ENCODE assay signal across 10 cellular contexts in genomic region chr6:134517145-134517658, GRCh38.
DNase-seq lines count a peak whose midpoint lies in the region; ATAC-seq and TF ChIP-seq lines count a peak whose summit lies in the region.
"Had no signal": no experiment of that assay in that cellular context is flagged by ENCODE, and none has a peak within 500 bp of the region (broad histone marks: within the 10 kb centered on the region; RNA-seq: fewer than 3 reads in every experiment).

No MANE protein-coding gene starts in this region.

- CTCF ChIA-PET in IMR-90 (lab: Yijun Ruan, JAX): interaction anchor here (0.9 kb wide), 1 partner anchor 124 kb away, joined by 3 read pairs; no protein-coding TSS in a partner anchor

- H3K79me1 ChIP-seq in IMR-90 (ENCODE audit: low read depth in 1 of 2, low read length in 2 of 2): no peaks in the 10 kb centered on the region

- no peak for TF ChIP-seq CTCF in IMR-90 (conservative IDR thresholded peaks at IDR 0.05; ENCODE audit: low read depth, low read length)
- no peak for TF ChIP-seq CTCF in spleen (IDR thresholded peaks at IDR 0.05 in 8 of 11, conservative IDR thresholded peaks at IDR 0.05 in 3 of 11)

- H2AFZ ChIP-seq in IMR-90 (replicated peaks; ENCODE audit: low read length, poor library complexity): peak overlapping the region; percentile 83

- DNase-seq in A172 (ENCODE audit: low spot score) (peak; percentile 82), IMR-90 (peak; percentile 79), astrocyte of the hippocampus (ENCODE audit: low read depth, low spot score) (peak; percentile 76), spleen (peak; percentile 77), foreskin melanocyte (no peak), G401 (ENCODE audit: low spot score) (no peak), SJCRH30 (no peak)
- DNase-seq: activated B cell treated with CpG ODN at 0.5 μM for 24 hours, DND-41 had no signal

- no peak; the same call in 1 of the 2 replicates for TF ChIP-seq RAD21 in IMR-90 (IDR thresholded peaks at IDR 0.05; ENCODE audit: low read length)

- peak overlapping the region; percentile 43; the same call in 1 of the 3 replicates for H2BK15ac ChIP-seq in IMR-90 (ENCODE audit: low read depth, low read length)

- H3K4me1 ChIP-seq in IMR-90 (ENCODE audit: control insufficient read depth, insufficient read depth, low read length) (peaks cover 14% of the 10 kb centered on the region), iPS-18a (ENCODE audit: control insufficient read depth, low read depth, low read length) (peaks cover 12% of the 10 kb centered on the region), spleen (peaks cover 11 to 52% (median 26%) of the 10 kb centered on the region in 6 donors), SJCRH30 (no peaks in the 10 kb centered on the region)

- H3K14ac ChIP-seq in IMR-90 (replicated peaks; ENCODE audit: low read depth, low read length): peak overlapping the region; percentile 24; the same call in 1 of the 2 replicates

- H3K27ac ChIP-seq in IMR-90 (ENCODE audit: insufficient read depth, low read length): peak overlapping the region; percentile 50
- no peak overlapping the region for H3K27ac ChIP-seq in iPS-18a (ENCODE audit: low read length)
- peak overlapping the region in 7 of 8 donors; percentile 24 to 64 (median 39) for H3K27ac ChIP-seq in spleen
- no peak overlapping the region for H3K27ac ChIP-seq in SJCRH30

- H3K4me3 ChIP-seq in IMR-90 (ENCODE audit: insufficient read depth, low read depth, low read length) (no peak overlapping the region), iPS-18a (ENCODE audit: low read length) (peak overlapping the region; percentile 8), spleen (peak overlapping the region in 1 of 8 donors; percentile 34), SJCRH30 (no peak overlapping the region)

- no peaks in the 10 kb centered on the region for H4K20me1 ChIP-seq in IMR-90 (ENCODE audit: insufficient read depth, low read length)

- H4K8ac ChIP-seq in IMR-90 (ENCODE audit: low read depth in 2 of 2, low read length in 2 of 2): peak overlapping the region; percentile 0 to 35; a peak in 3 of 4 replicates

- BruUV-seq in IMR-90 (replicated peaks; lab: Mats Ljungman, UMichigan): no TSS peak

- in situ Hi-C loops in IMR-90 (cut with MboI; ENCODE audit: low sequenced_read_pairs) (no loop called here), G401 (cut with HindIII; ENCODE audit: low sequenced_read_pairs) (no loop called here)

- TF ChIP-seq POLR2A in IMR-90 (IDR thresholded peaks at IDR 0.05; ENCODE audit: low read depth, low read length): no peak
- no peak for TF ChIP-seq POLR2A in spleen (IDR thresholded peaks at IDR 0.05)

- H3K4me2 ChIP-seq in IMR-90 (ENCODE audit: low read depth, low read length): peak overlapping the region; percentile 74

- no peak overlapping the region for H2AK9ac ChIP-seq in IMR-90 (replicated peaks; ENCODE audit: low read depth, low read length, poor library complexity)

- H3K4ac ChIP-seq in IMR-90 (ENCODE audit: low read depth, low read length): peak overlapping the region; percentile 76

- dilution Hi-C loops in IMR-90 (cut with HindIII; ENCODE audit: low sequenced_read_pairs, unreplicated experiment): no loop called here

- H3K27me3 ChIP-seq in IMR-90 (ENCODE audit: control insufficient read depth, insufficient read depth, low read length): no peaks in the 10 kb centered on the region
- no peaks in the 10 kb centered on the region for H3K27me3 ChIP-seq in iPS-18a (ENCODE audit: control insufficient read depth, insufficient read depth, low read length)
- H3K27me3 ChIP-seq in spleen (replicated peaks in 1 of 7): no peaks in the 10 kb centered on the region
- peaks cover 3% of the 10 kb centered on the region; the same call in 1 of the 2 replicates for H3K27me3 ChIP-seq in SJCRH30

- H3K9ac ChIP-seq in IMR-90 (ENCODE audit: low read depth, low read length) (no peak overlapping the region), iPS-18a (ENCODE audit: low read length) (no peak overlapping the region)

- peak overlapping the region; percentile 26; the same call in 1 of the 2 replicates for H3K18ac ChIP-seq in IMR-90 (ENCODE audit: low read depth, low read length)

- H3K9me1 ChIP-seq in IMR-90 (ENCODE audit: insufficient read depth, low read length): 0 out of 2 replicates have a peak, but pooled peaks cover 3% of the 10 kb centered on the region

- H3K9me3 ChIP-seq in IMR-90 (ENCODE audit: control insufficient read depth, insufficient read depth, low read length) (no peaks in the 10 kb centered on the region), iPS-18a (ENCODE audit: control insufficient read depth, low read depth, low read length) (no peaks in the 10 kb centered on the region), spleen (no peaks in the 10 kb centered on the region), SJCRH30 (replicated peaks) (no peaks in the 10 kb centered on the region)

- no peak overlapping the region for H4K5ac ChIP-seq in IMR-90 (ENCODE audit: low read depth, low read length)

- intact Hi-C loops in IMR-90 (cut with micrococcal nuclease) (no loop called here), spleen (cut with DNase I; ENCODE audit: low total_unique reads) (no loop called here)

- peak overlapping the region; percentile 83 for H2BK120ac ChIP-seq in IMR-90 (ENCODE audit: low read depth, low read length)

- H3K36me3 ChIP-seq in IMR-90 (ENCODE audit: control insufficient read depth, insufficient read depth, low read length) (no peaks in the 10 kb centered on the region), iPS-18a (ENCODE audit: control insufficient read depth, low read depth, low read length) (no peaks in the 10 kb centered on the region), spleen (no peaks in the 10 kb centered on the region), SJCRH30 (no peaks in the 10 kb centered on the region)

- peak; percentile 92 for ATAC-seq in IMR-90 (ENCODE audit: low read depth)

- H3K56ac ChIP-seq in IMR-90 (ENCODE audit: extremely low read depth, insufficient read depth, low read length): peak overlapping the region; percentile 42; the same call in 1 of the 2 replicates

- 20% methylated on average over 1 of the region's 9 CpGs; no CpG with 5 or more reads in 1 of the 2 experiments for WGBS in IMR-90 (ENCODE audit: extremely low coverage in 2 of 2, insufficient read length in 1 of 2), 2 experiments
- WGBS in spleen, 5 donors: 45 to 58% (median 48%) methylated on average over 9 of the region's 9 CpGs

- peak overlapping the region; percentile 60; the same call in 1 of the 2 replicates for H3K23ac ChIP-seq in IMR-90 (ENCODE audit: low read depth, low read length)

- H2AK5ac ChIP-seq in IMR-90 (ENCODE audit: low read depth, low read length): peak overlapping the region; percentile 27; the same call in 1 of the 2 replicates

- H4K91ac ChIP-seq in IMR-90 (ENCODE audit: insufficient read depth, low read depth, low read length): peak overlapping the region; percentile 30; the same call in 1 of the 2 replicates

- POLR2A ChIA-PET in IMR-90 (lab: Charles Lee; ENCODE audit: unreplicated experiment): no interaction called here

- peak overlapping the region; percentile 2 for H2BK5ac ChIP-seq in IMR-90 (ENCODE audit: low read depth, low read length, poor library complexity, severe bottlenecking)

- H2BK20ac ChIP-seq in IMR-90 (ENCODE audit: low read depth, low read length): peak overlapping the region; percentile 41

TF ChIP-seq in IMR-90, 13 proteins besides CTCF, POLR2A, EP300 and RAD21:
- TF ChIP-seq BHLHE40 (IDR thresholded peaks at IDR 0.05; ENCODE audit: low read depth, low read length) (peak; percentile 81), CEBPB (IDR thresholded peaks at IDR 0.05; ENCODE audit: low read depth, low read length) (no peak), USF2 (IDR thresholded peaks at IDR 0.05; ENCODE audit: low read depth, low read length) (no peak), FOS (IDR thresholded peaks at IDR 0.05; ENCODE audit: low read depth, low read length) (peak; percentile 49; the same call in 1 of the 2 replicates), NFE2L2 (IDR thresholded peaks at IDR 0.05; ENCODE audit: low read depth, low read length) (no peak), MXI1 (IDR thresholded peaks at IDR 0.05; ENCODE audit: borderline replicate concordance, low read depth, low read length) (peak; percentile 18; the same call in 1 of the 2 replicates)

Comparison
In these comparisons a context has a peak if more than half of its experiments do, and no peak if none do; other contexts are left out.
1. DNase-seq: peak in A172 (single experiment), IMR-90 (single experiment), astrocyte of the hippocampus (single experiment) and spleen (single experiment); none in foreskin melanocyte (single experiment), G401 (single experiment) and SJCRH30 (0 of 2).
2. H3K27ac ChIP-seq: peak in IMR-90 (single experiment) and spleen (7 of 8); none in iPS-18a (single experiment) and SJCRH30 (single experiment).